Comparison of ENCODE assay signal across 14 cellular contexts in genomic region chr14:68616255-68616902, GRCh38.
A peak's percentile ranks its signal among the peaks of the same experiment; 100 is the strongest.
DNase-seq lines count a peak whose midpoint lies in the region; ATAC-seq, FAIRE-seq and TF ChIP-seq lines count a peak whose summit lies in the region.
"Had no signal": no experiment of that assay in that cellular context is flagged by ENCODE, and none has a peak within 500 bp of the region (broad histone marks: within the 10 kb centered on the region; RNA-seq: fewer than 3 reads in every experiment).

No MANE protein-coding gene starts in this region.

- TF ChIP-seq POLR2A in HepG2 (IDR thresholded peaks at IDR 0.05; ENCODE audit: insufficient read depth in 1 of 2, low read depth in 2 of 2, low read length in 2 of 2), result no peak
- TF ChIP-seq POLR2A in right lobe of liver (IDR thresholded peaks at IDR 0.05), result no peak

- no peaks in the 10 kb centered on the region for H4K20me1 ChIP-seq in HepG2 (ENCODE audit: insufficient read depth, low read length)
- H4K20me1 ChIP-seq: BLaER1 treated with 17β-estradiol and CSF1 and Interleukin-3, amounts not matched to agents 10 nM and 100 nM had no signal

- 0% methylated on average over 1 of the region's 1 CpG for WGBS in HepG2 (ENCODE audit: low lambda C conversion rate)
- 57% methylated on average over 1 of the region's 1 CpG for WGBS in right lobe of liver (ENCODE audit: insufficient coverage, low coverage, low lambda C conversion rate, missing lambda C conversion rate)

- peaks cover 23 to 40% of the 10 kb centered on the region in 2 donors for H3K36me3 Mint-ChIP-seq in stimulated activated naive B cell treated with anti-CD40 and anti-IgM and Interleukin-4, amounts not matched to agents 10 μg/mL and 1 μg/mL and 100 μg/mL, for 72 hours

- TF ChIP-seq CTCF in HepG2 (CRISPR knock-in tag; IDR thresholded peaks at IDR 0.05) (no peak), right lobe of liver (IDR thresholded peaks at IDR 0.05) (no peak)

- no peaks in the 10 kb centered on the region for H3K79me2 ChIP-seq in HepG2 (ENCODE audit: insufficient read depth, low read length)

- DNase-seq in HepG2 (ENCODE audit: low spot score), result no peak
- no peak for DNase-seq in right lobe of liver
- DNase-seq in NCI-H2227 (lab: John Stamatoyannopoulos, UW; ENCODE audit: unreplicated experiment), result peak; percentile 20
- peak; percentile 45 for DNase-seq in dermis blood vessel endothelial cell
- no peak for DNase-seq in stimulated activated naive B cell treated with anti-CD40 and anti-IgM and Interleukin-4, amounts not matched to agents 10 μg/mL and 1 μg/mL and 100 μg/mL, for 72 hours
- DNase-seq in HK-2 (ENCODE audit: unreplicated experiment), result no peak
- DNase-seq: MG63, NCI-H69, SIG-M5, substantia nigra had no signal

- peak overlapping the region; percentile 37 for H3K27ac Mint-ChIP-seq in stimulated activated naive B cell treated with anti-CD40 and anti-IgM and Interleukin-4, amounts not matched to agents 10 μg/mL and 1 μg/mL and 100 μg/mL, for 72 hours
- H3K27ac Mint-ChIP-seq: activated naive CD8-positive, alpha-beta T cell had no signal

- H3K4me3 Mint-ChIP-seq in stimulated activated naive B cell treated with anti-CD40 and anti-IgM and Interleukin-4, amounts not matched to agents 10 μg/mL and 1 μg/mL and 100 μg/mL, for 72 hours, result no peak overlapping the region
- H3K4me3 Mint-ChIP-seq: activated naive CD8-positive, alpha-beta T cell had no signal

- no TSS peak for BruUV-seq in HepG2 (replicated peaks; lab: Mats Ljungman, UMichigan)

- peaks cover 39% of the 10 kb centered on the region for H3K9me3 ChIP-seq in HepG2 (ENCODE audit: low read length)
- H3K9me3 ChIP-seq in right lobe of liver, result peaks cover 0 to 31% (median 14%) of the 10 kb centered on the region in 4 donors

- POLR2A ChIA-PET in HepG2 (lab: Yijun Ruan, JAX), result interaction anchor here (0.9 kb wide), 1 partner anchor 18 kb away, joined by 3 read pairs; no protein-coding TSS in a partner anchor

- ATAC-seq in HepG2, result no peak
- no peak for ATAC-seq in right lobe of liver
- no peak for ATAC-seq in stimulated activated naive B cell treated with anti-CD40 and anti-IgM and Interleukin-4, amounts not matched to agents 10 μg/mL and 1 μg/mL and 100 μg/mL, for 72 hours (replicated peaks)
- no peak for ATAC-seq in GM21723 (IDR thresholded peaks at IDR 0.05; ENCODE audit: unreplicated experiment)
- no peak for ATAC-seq in HG03135 (IDR thresholded peaks at IDR 0.05; ENCODE audit: unreplicated experiment)

- H3K27me3 ChIP-seq in HepG2 (ENCODE audit: control insufficient read depth in 1 of 2, insufficient read depth in 2 of 2, low read length in 2 of 2) (no peaks in the 10 kb centered on the region), right lobe of liver (no peaks in the 10 kb centered on the region)
- H3K27me3 ChIP-seq: BLaER1 treated with 17β-estradiol and CSF1 and Interleukin-3, amounts not matched to agents 10 nM and 100 nM; MG63 had no signal

- H3K9ac ChIP-seq in HepG2 (ENCODE audit: insufficient read depth, low read depth, low read length), result no peak overlapping the region
- H3K9ac ChIP-seq: BLaER1 treated with 17β-estradiol and CSF1 and Interleukin-3, amounts not matched to agents 10 nM and 100 nM had no signal

- no peaks in the 10 kb centered on the region for H3K27me3 Mint-ChIP-seq in stimulated activated naive B cell treated with anti-CD40 and anti-IgM and Interleukin-4, amounts not matched to agents 10 μg/mL and 1 μg/mL and 100 μg/mL, for 72 hours
- H3K27me3 Mint-ChIP-seq: activated naive CD8-positive, alpha-beta T cell had no signal

- H3K4me2 ChIP-seq in HepG2 (ENCODE audit: low read depth, low read length), result no peak overlapping the region
- H3K4me2 ChIP-seq: BLaER1 treated with 17β-estradiol and CSF1 and Interleukin-3, amounts not matched to agents 10 nM and 100 nM had no signal

- TF ChIP-seq EP300 in HepG2 (IDR thresholded peaks at IDR 0.05; ENCODE audit: low read depth in 2 of 2, low read length in 2 of 2) (no peak), HepG2 (CRISPR knock-in tag; IDR thresholded peaks at IDR 0.05; ENCODE audit: borderline replicate concordance) (no peak)

- H3K27ac ChIP-seq in HepG2 (ENCODE audit: extremely low read length, insufficient read depth, low read length), result no peak overlapping the region
- no peak overlapping the region for H3K27ac ChIP-seq in right lobe of liver
- H3K27ac ChIP-seq: BLaER1 treated with 17β-estradiol and CSF1 and Interleukin-3, amounts not matched to agents 10 nM and 100 nM had no signal

- H3K4me1 ChIP-seq in HepG2 (ENCODE audit: insufficient read depth, low read length) (peaks cover 45% of the 10 kb centered on the region), right lobe of liver (peaks cover 0 to 6% (median 0%) of the 10 kb centered on the region in 4 donors)

- CTCF ChIA-PET in HepG2 (lab: Yijun Ruan, JAX; ENCODE audit: low intra/inter-chr PET ratio, low total read pairs), result no interaction called here

- H2AFZ ChIP-seq in HepG2 (ENCODE audit: low read length), result no peak overlapping the region

- no peaks in the 10 kb centered on the region for H3K4me1 Mint-ChIP-seq in stimulated activated naive B cell treated with anti-CD40 and anti-IgM and Interleukin-4, amounts not matched to agents 10 μg/mL and 1 μg/mL and 100 μg/mL, for 72 hours

- intact Hi-C loops in HepG2 (cut with micrococcal nuclease; ENCODE audit: unreplicated experiment) (no loop called here), right lobe of liver (cut with DNase I) (no loop called here)

- H3K9me3 Mint-ChIP-seq in stimulated activated naive B cell treated with anti-CD40 and anti-IgM and Interleukin-4, amounts not matched to agents 10 μg/mL and 1 μg/mL and 100 μg/mL, for 72 hours, result peaks cover 28 to 29% of the 10 kb centered on the region in 2 donors

- no peak for FAIRE-seq in HepG2 (lab: Jason Lieb, UNC)

- H3K36me3 ChIP-seq in HepG2 (replicated peaks in 1 of 2; ENCODE audit: control insufficient read depth in 1 of 2, insufficient read depth in 2 of 2, low read length in 2 of 2) (no peaks in the 10 kb centered on the region), right lobe of liver (no peaks in the 10 kb centered on the region)
- H3K36me3 ChIP-seq: MG63 had no signal

- TF ChIP-seq RAD21 in HepG2 (CRISPR knock-in tag; IDR thresholded peaks at IDR 0.05), result no peak

- in situ Hi-C loops in HepG2 (cut with HindIII; ENCODE audit: extremely low pct_ligation_motif_present, low pct_unique_long_range_greater_than_20kb), result no loop called here

- H3K4me3 ChIP-seq in HepG2 (replicated peaks in 1 of 3; ENCODE audit: insufficient read depth in 1 of 3, low read depth in 2 of 3, low read length in 3 of 3) (no peak overlapping the region), right lobe of liver (no peak overlapping the region)
- H3K4me3 ChIP-seq: BLaER1 treated with 17β-estradiol and CSF1 and Interleukin-3, amounts not matched to agents 10 nM and 100 nM; MG63 had no signal

TF ChIP-seq in HepG2, 621 proteins besides CTCF, POLR2A, EP300 and RAD21:
- no peak for TF ChIP-seq ZNF460 (CRISPR knock-in tag; IDR thresholded peaks at IDR 0.05; ENCODE audit: borderline replicate concordance)
- peak; percentile 100 for TF ChIP-seq ZNF317 (CRISPR knock-in tag; IDR thresholded peaks at IDR 0.05)

Comparison
In these comparisons a context has a peak if more than half of its experiments do, and no peak if none do; other contexts are left out.
1. DNase-seq: peak in NCI-H2227 (single experiment) and dermis blood vessel endothelial cell (single experiment); none in HepG2 (single experiment), right lobe of liver (0 of 3), stimulated activated naive B cell treated with anti-CD40 and anti-IgM and Interleukin-4, amounts not matched to agents 10 μg/mL and 1 μg/mL and 100 μg/mL, for 72 hours (single experiment) and HK-2 (single experiment).